ENCODE assay signal across 10 cellular contexts in the genomic region with DNA sequence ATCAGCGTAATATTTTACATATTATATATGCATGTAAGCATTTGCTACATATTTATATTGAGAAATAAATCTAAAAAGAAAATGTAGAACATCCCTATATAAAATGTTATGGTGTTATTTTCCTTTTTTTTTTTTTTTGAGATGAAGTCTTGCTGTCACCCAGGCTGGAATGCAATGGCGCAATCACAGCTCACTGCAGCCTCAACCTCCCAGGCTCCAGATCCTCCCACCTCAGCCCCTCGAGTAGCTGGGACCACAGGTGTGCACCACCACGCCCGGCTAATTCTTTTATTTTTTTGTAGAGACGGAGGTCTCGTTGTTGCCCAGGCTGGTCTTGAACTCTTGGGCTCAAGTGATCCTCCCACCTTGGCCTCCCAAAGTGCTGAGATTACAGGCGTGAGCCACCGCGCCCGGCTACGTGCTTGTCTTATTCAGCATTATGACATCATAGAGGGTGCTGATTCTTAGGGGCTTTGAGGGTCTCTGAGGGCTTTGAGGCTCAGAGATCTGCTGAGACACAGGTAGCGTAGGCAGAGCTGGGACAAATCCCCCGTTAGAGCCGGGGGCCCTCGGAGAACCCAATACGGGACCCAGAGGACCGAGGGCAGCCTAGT.
DNase-seq lines count a peak whose midpoint lies in the region; ATAC-seq, FAIRE-seq and TF ChIP-seq lines count a peak whose summit lies in the region.
"Had no signal": no experiment of that assay in that cellular context is flagged by ENCODE, and none has a peak within 500 bp of the region (broad histone marks: within the 10 kb centered on the region; RNA-seq: fewer than 3 reads in every experiment).

No MANE protein-coding gene starts in this region.

- no peak for FAIRE-seq in GM12891 (lab: Jason Lieb, UNC)

- H3K4me1 ChIP-seq in mesendoderm (ENCODE audit: control insufficient read depth, low read depth, low read length) = peaks cover 6% of the 10 kb centered on the region
- H3K4me1 ChIP-seq in stomach smooth muscle (ENCODE audit: control insufficient read depth, insufficient read depth, low read length) = peaks cover 28% of the 10 kb centered on the region

- peak overlapping the region; percentile 74 for H3K4ac ChIP-seq in mesendoderm (ENCODE audit: low read depth, low read length)

- peak overlapping the region; percentile 94 for H3K18ac ChIP-seq in mesendoderm (ENCODE audit: low read length)

- H3K4me2 ChIP-seq in mesendoderm (ENCODE audit: low read length) = no peak overlapping the region

- H3K79me2 ChIP-seq in mesendoderm (ENCODE audit: control insufficient read depth, insufficient read depth, low read length) = no peaks in the 10 kb centered on the region

- H3K27me3 ChIP-seq in mesendoderm (ENCODE audit: insufficient read depth, low read length, poor library complexity) (no peaks in the 10 kb centered on the region), stomach smooth muscle (ENCODE audit: control insufficient read depth in 1 of 2, insufficient read depth in 2 of 2, low read length in 2 of 2) (no peaks in the 10 kb centered on the region)

- ATAC-seq in HG02678 (IDR thresholded peaks at IDR 0.05; ENCODE audit: unreplicated experiment) (no peak), GM21381 (IDR thresholded peaks at IDR 0.05; ENCODE audit: unreplicated experiment) (no peak)

- no peak overlapping the region for H4K5ac ChIP-seq in mesendoderm (ENCODE audit: low read length)

- H3K27ac ChIP-seq in mesendoderm (ENCODE audit: low read depth, low read length) (peak overlapping the region; percentile 100), stomach smooth muscle (ENCODE audit: low read length) (peak overlapping the region; percentile 70)

- H2BK120ac ChIP-seq in mesendoderm (ENCODE audit: low read depth, low read length) = peak overlapping the region; percentile 86

- H3K4me3 ChIP-seq in cardiac fibroblast (replicated peaks in 1 of 2; ENCODE audit: low read depth in 2 of 2, low read length in 2 of 2) (no peak overlapping the region), mesendoderm (ENCODE audit: low read length) (no peak overlapping the region), stomach smooth muscle (ENCODE audit: low read length in 2 of 2) (peak overlapping the region in 1 of 2 donors; percentile 76)

- DNase-seq in cardiac fibroblast (ENCODE audit: low read depth in 2 of 2) = peak; percentile 24 to 30
- no peak for DNase-seq in mesendoderm
- DNase-seq in GM12891 (ENCODE audit: insufficient read length, low spot score) = no peak
- DNase-seq in ecto neural progenitor cell (ENCODE audit: low spot score) = no peak
- DNase-seq: activated CD4-positive, alpha-beta T cell treated with anti-CD3 and anti-CD28 coated beads for 1 hour; NCI-H1417 treated with DMSO at 0.1 percent for 48 hours had no signal

- no peaks in the 10 kb centered on the region for H3K9me3 ChIP-seq in stomach smooth muscle (ENCODE audit: control insufficient read depth in 2 of 2, low read length in 2 of 2)

- no peak overlapping the region for H4K8ac ChIP-seq in mesendoderm (ENCODE audit: low read depth, low read length)

- H3K9ac ChIP-seq in mesendoderm (ENCODE audit: low read length) (no peak overlapping the region), stomach smooth muscle (ENCODE audit: low read length in 2 of 2) (peak overlapping the region in 1 of 2 donors; percentile 75)

- TF ChIP-seq CTCF in cardiac fibroblast (IDR thresholded peaks at IDR 0.05; ENCODE audit: low read depth, low read length) = no peak

- H2BK15ac ChIP-seq in mesendoderm (replicated peaks; ENCODE audit: low read depth) = no peak overlapping the region

- no peak for TF ChIP-seq EP300 in Ishikawa (IDR thresholded peaks at IDR 0.05; ENCODE audit: borderline replicate concordance)

- no peak overlapping the region for H2AK5ac ChIP-seq in mesendoderm (ENCODE audit: low read length)

- H3K36me3 ChIP-seq in mesendoderm (ENCODE audit: control insufficient read depth, insufficient read depth, low read length) (no peaks in the 10 kb centered on the region), stomach smooth muscle (ENCODE audit: control insufficient read depth in 2 of 2, insufficient read depth in 2 of 2, low read length in 2 of 2) (no peaks in the 10 kb centered on the region)

- no peak for TF ChIP-seq POLR2A in GM12891 (IDR thresholded peaks at IDR 0.05; ENCODE audit: low read depth, low read length)

- H3K23ac ChIP-seq in mesendoderm (ENCODE audit: low read length) = no peak overlapping the region

- no peak overlapping the region for H3K56ac ChIP-seq in mesendoderm (ENCODE audit: low read length)

- no peaks in the 10 kb centered on the region for H3K79me1 ChIP-seq in mesendoderm (ENCODE audit: low read length)

- no CpG with 5 or more reads among the region's 18 CpGs for WGBS in mesendoderm (ENCODE audit: extremely low coverage, insufficient coverage, low lambda C conversion rate)

- H2BK5ac ChIP-seq in mesendoderm (ENCODE audit: low read length) = no peak overlapping the region

- TF ChIP-seq RAD21 in Ishikawa (IDR thresholded peaks at IDR 0.05; ENCODE audit: low read depth) = no peak

TF ChIP-seq in Ishikawa, 13 proteins besides CTCF, POLR2A, EP300 and RAD21:
- TF ChIP-seq, protein P1, sequence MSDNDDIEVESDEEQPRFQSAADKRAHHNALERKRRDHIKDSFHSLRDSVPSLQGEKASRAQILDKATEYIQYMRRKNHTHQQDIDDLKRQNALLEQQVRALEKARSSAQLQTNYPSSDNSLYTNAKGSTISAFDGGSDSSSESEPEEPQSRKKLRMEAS (IDR thresholded peaks at IDR 0.05) = no peak
- TF ChIP-seq FOXM1 (IDR thresholded peaks at IDR 0.05; ENCODE audit: borderline replicate concordance, low read depth) (no peak), CEBPB (IDR thresholded peaks at IDR 0.05) (peak; percentile 33; the same call in 1 of the 2 replicates), EGR1 (IDR thresholded peaks at IDR 0.05) (no peak), NFIC (IDR thresholded peaks at IDR 0.05) (no peak), YY1 (IDR thresholded peaks at IDR 0.05; ENCODE audit: low read depth) (no peak)

TF ChIP-seq in GM12891, 5 proteins besides CTCF, POLR2A, EP300 and RAD21:
- TF ChIP-seq TAF1 (IDR thresholded peaks at IDR 0.05; ENCODE audit: low read depth, low read length) (no peak), SPI1 (IDR thresholded peaks at IDR 0.05; ENCODE audit: low read depth, low read length) (no peak), POU2F2 (IDR thresholded peaks at IDR 0.05; ENCODE audit: low read depth, low read length) (no peak)

Comparison
In these comparisons a context has a peak if more than half of its experiments do, and no peak if none do; other contexts are left out.
1. DNase-seq: peak in cardiac fibroblast (2 of 2); none in mesendoderm (single experiment), GM12891 (single experiment) and ecto neural progenitor cell (single experiment).